In genomic region chr2:203579131-203579643, GRCh38 we compare ENCODE assay signal across 8 cellular contexts. TPM values are rescaled to one million over a fixed set of nuclear protein-coding genes. Genes with fewer than 3 reads are reported as not detected.
DNase-seq lines count a peak whose midpoint lies in the region; ATAC-seq and TF ChIP-seq lines count a peak whose summit lies in the region.

No MANE protein-coding gene starts in this region.

- peak; percentile 91 for ATAC-seq in HG02798 (IDR thresholded peaks at IDR 0.05; ENCODE audit: poor library complexity, unreplicated experiment)
- peak; percentile 76 for ATAC-seq in omental fat pad (ENCODE audit: low FRiP score)

- in situ Hi-C loops in T47D (cut with HindIII; ENCODE audit: low pct_unique_long_range_greater_than_20kb, low sequenced_read_pairs), result no loop called here

- DNase-seq in stimulated activated CD4-positive, alpha-beta T cell treated with anti-CD3 and anti-CD28 coated beads, Interleukin-12 subunit alpha, Interleukin-12 subunit beta, amount 100 ng/mL, for 48 hours (ENCODE audit: low read depth in 2 of 3, low spot score in 1 of 3), result peak; percentile 28 to 41 (median 41)
- DNase-seq in stimulated activated CD4-positive, alpha-beta T cell treated with anti-CD3 and anti-CD28 coated beads, Interleukin-4, amount 100 ng/mL, for 4 hours, result no peak
- DNase-seq in NCI-H226 (peak; percentile 56), T47D (ENCODE audit: low read depth in 1 of 2, low spot score in 1 of 2) (peak; percentile 8 to 85), omental fat pad (ENCODE audit: low spot score) (no peak), DMS 273 treated with DMSO at 0.1 percent for 48 hours (lab: John Stamatoyannopoulos, UW) (no peak), RPMI8226 (no peak)

- no peak for TF ChIP-seq CTCF in omental fat pad (IDR thresholded peaks at IDR 0.05)

RNA-seq across cellular contexts. Expression of gene RAPH1, which starts 44.1 kb away (rescaled TPM):
- 10 to 100 TPM; 38.1 to 86.1 (median 65.6) TPM for total RNA-seq in omental fat pad

Comparison
In these comparisons a context has a peak if more than half of its experiments do, and no peak if none do; other contexts are left out.
1. DNase-seq: peak in stimulated activated CD4-positive, alpha-beta T cell treated with anti-CD3 and anti-CD28 coated beads, Interleukin-12 subunit alpha, Interleukin-12 subunit beta, amount 100 ng/mL, for 48 hours (3 of 3), NCI-H226 (single experiment) and T47D (2 of 2); none in stimulated activated CD4-positive, alpha-beta T cell treated with anti-CD3 and anti-CD28 coated beads, Interleukin-4, amount 100 ng/mL, for 4 hours (0 of 2), omental fat pad (single experiment), DMS 273 treated with DMSO at 0.1 percent for 48 hours (single experiment) and RPMI8226 (single experiment).